ENCODE assay signal across 11 cellular contexts in the genomic region with DNA sequence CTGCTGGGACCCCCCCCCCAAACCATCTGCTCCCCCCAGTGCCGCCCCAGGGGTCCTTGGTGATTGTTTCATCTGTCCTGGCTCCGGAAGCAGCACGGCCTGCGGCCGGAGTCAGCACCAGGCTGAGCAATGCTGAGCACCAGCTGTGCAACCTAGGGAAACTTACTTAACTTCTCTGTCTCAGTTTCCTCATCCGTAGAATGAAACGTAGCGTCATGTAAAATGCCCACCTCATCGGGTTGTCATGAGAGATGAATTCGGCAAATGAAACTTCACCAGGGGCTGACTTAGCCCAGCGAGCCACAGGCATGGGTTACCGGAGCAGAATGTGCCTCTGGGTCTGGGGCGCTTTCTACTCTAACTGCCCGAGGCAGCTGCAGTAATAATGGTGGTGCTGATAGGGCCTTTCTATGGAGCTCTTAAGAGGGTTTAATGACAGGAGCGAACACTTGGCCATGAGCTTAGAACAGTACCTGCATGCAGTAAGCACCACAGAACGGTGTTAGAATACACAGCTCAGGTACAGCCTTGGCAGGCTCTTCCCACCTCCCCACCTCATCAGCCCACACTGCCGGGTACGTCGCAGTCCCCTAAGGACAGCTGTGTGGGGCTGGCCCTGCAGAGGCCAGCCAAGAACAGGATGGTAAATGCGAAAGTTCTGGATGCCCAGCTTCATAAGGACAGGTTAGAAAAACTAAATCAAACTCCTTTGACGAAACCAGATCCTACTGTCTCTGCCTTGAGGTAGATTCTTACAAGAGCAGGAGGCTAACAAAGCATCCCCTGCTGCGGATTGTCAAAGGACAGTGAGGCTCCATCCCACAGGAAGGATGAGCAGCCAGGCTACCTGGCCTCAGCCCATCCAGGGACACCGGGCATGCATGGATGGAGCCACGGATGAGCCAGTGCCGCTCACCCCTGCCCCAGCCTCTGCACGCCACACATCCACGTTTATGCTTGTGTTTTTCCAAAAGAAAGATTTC. TPM values are rescaled to one million over a fixed set of nuclear protein-coding genes. Genes with fewer than 3 reads are reported as not detected.
DNase-seq lines count a peak whose midpoint lies in the region; ATAC-seq lines count a peak whose summit lies in the region.
"Had no signal": no experiment of that assay in that cellular context is flagged by ENCODE, and none has a peak within 500 bp of the region (broad histone marks: within the 10 kb centered on the region; RNA-seq: fewer than 3 reads in every experiment).

No MANE protein-coding gene starts in this region.

- peak overlapping the region; percentile 64 for H3K4me3 ChIP-seq in skeletal muscle satellite cell (ENCODE audit: low read length)

- ATAC-seq in activated CD4-positive, CD25-positive, alpha-beta regulatory T cell treated with anti-CD3 and anti-CD28 coated beads, Interleukin-2, amount 50 U/mL, for 24 hours, result no peak

- peaks cover 11% of the 10 kb centered on the region for H3K4me1 ChIP-seq in skeletal muscle satellite cell (ENCODE audit: control insufficient read depth, insufficient read depth, low read length)

- no peak overlapping the region for H3K9ac ChIP-seq in skeletal muscle satellite cell (ENCODE audit: low read depth, low read length)

- peaks cover 3% of the 10 kb centered on the region for H3K27me3 ChIP-seq in skeletal muscle satellite cell (ENCODE audit: control insufficient read depth, insufficient read depth, low read length)

- H3K9me3 ChIP-seq in skeletal muscle satellite cell (replicated peaks; ENCODE audit: low read length), result no peaks in the 10 kb centered on the region

- DNase-seq in GM03348 (ENCODE audit: low spot score), result peak; percentile 37
- DNase-seq in islet precursor cell, result peak; percentile 49
- no peak for DNase-seq in NK-92 (lab: John Stamatoyannopoulos, UW; ENCODE audit: unreplicated experiment)
- no peak for DNase-seq in cortex of kidney (lab: John Stamatoyannopoulos, UW)
- no peak for DNase-seq in activated CD4-positive, alpha-beta T cell treated with anti-CD3 and anti-CD28 coated beads for 48 hours
- DNase-seq: dermis blood vessel endothelial cell, MM.1S, naive B cell had no signal

- H3K27ac ChIP-seq in angular gyrus (ENCODE audit: low read depth, low read length), result peak overlapping the region; percentile 88

- peak overlapping the region; percentile 72 for H3K4me2 ChIP-seq in skeletal muscle satellite cell (ENCODE audit: low read length)

- no peaks in the 10 kb centered on the region for H3K36me3 ChIP-seq in skeletal muscle satellite cell (ENCODE audit: insufficient read depth, low read length)

RNA-seq across cellular contexts. Expression of a gene that starts 1.5 kb away (rescaled TPM):
- 73.8 and 79.5 TPM in 2 replicates for total RNA-seq in skeletal muscle satellite cell (2012; rRNA removed)

Comparison
In these comparisons a context has a peak if more than half of its experiments do, and no peak if none do; other contexts are left out.
1. DNase-seq: peak in GM03348 (single experiment) and islet precursor cell (single experiment); none in NK-92 (single experiment), cortex of kidney (single experiment) and activated CD4-positive, alpha-beta T cell treated with anti-CD3 and anti-CD28 coated beads for 48 hours (single experiment).